Comparison of ENCODE assay signal across 23 cellular contexts in the genomic region with DNA sequence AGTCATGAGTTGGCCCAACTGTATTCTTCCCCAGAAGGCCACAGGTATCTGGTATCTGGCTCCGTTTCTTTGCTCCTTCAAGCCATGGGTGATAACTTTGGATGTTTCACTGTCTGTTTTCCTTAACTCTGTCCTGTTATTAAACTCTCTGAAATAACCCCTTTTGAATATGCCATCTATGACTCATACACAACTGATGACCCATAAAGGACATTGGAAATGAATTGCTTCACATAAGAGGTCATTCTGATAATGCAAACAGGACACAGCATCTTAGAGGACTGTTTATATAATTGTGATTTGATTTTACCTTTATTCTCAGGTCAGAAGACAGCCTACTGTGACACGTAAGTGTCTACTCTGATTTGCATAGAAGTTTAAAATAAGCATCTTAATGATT.
"Had no signal": no experiment of that assay in that cellular context is flagged by ENCODE, and none has a peak within 500 bp of the region (broad histone marks: within the 10 kb centered on the region; RNA-seq: fewer than 3 reads in every experiment).

No MANE protein-coding gene starts in this region.

- ATAC-seq: natural killer cell had no signal

- DNase-seq: activated CD4-positive, alpha-beta memory T cell treated with anti-CD3 and anti-CD28 coated beads for 36 hours; activated CD4-positive, alpha-beta T cell treated with anti-CD3 and anti-CD28 coated beads, Interleukin-2, amount 10 ng/mL, durations not matched to agents 24 days and 14 days; activated CD4-positive, CD25-positive, alpha-beta regulatory T cell treated with anti-CD3 and anti-CD28 coated beads, Interleukin-2, amount 50 U/mL, for 72 hours; activated CD8-positive, alpha-beta memory T cell treated with anti-CD3 and anti-CD28 coated beads, Interleukin-2, amount 50 U/mL, for 4 hours; activated effector memory CD4-positive, alpha-beta T cell treated with anti-CD3 and anti-CD28 coated beads, Interleukin-2, amount 50 U/mL, for 16 hours; activated naive CD4-positive, alpha-beta T cell treated with anti-CD3 and anti-CD28 coated beads for 36 hours; activated naive CD8-positive, alpha-beta T cell treated with anti-CD3 and anti-CD28 coated beads for 36 hours; activated T-cell treated with anti-CD3 and anti-CD28 coated beads, Interleukin-2, amount 50 U/mL, for 1 hour; adrenal gland; aorta; cerebellar nuclear complex; colonic mucosa; effector CD8-positive, alpha-beta T cell; head of caudate nucleus; left ventricle myocardium inferior; mesendoderm; natural killer cell; occipital lobe; stimulated activated naive CD4-positive, alpha-beta T cell treated with Interleukin-2 at 50 U/mL for 16 hours; T1000; testis; transverse colon; WERI-Rb-1 had no signal
